ENCODE assay signal across 35 cellular contexts in the genomic region with DNA sequence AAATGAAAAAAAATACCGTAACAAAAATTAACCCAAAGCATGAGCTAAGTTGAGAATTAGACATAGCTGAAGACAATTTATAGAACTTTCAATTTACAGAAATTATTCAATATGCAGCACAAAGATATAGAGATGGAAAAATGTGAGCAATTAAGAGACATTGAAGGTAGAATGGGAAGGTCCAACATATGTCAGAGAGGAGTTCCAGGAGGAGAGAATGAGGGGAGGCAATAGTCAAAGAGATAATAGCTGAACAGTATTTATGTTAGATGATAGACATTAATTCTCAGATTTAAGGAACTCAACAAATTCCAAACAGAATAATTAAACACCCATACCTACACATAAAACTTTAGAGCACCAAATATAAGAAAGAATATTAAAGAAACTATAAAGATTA.
"Had no signal": no experiment of that assay in that cellular context is flagged by ENCODE, and none has a peak within 500 bp of the region (broad histone marks: within the 10 kb centered on the region; RNA-seq: fewer than 3 reads in every experiment).

No MANE protein-coding gene starts in this region.

- H3K9ac ChIP-seq: KMS-11 had no signal

- H3K9me3 ChIP-seq: MG63 had no signal

- H3K27ac ChIP-seq: KMS-11 had no signal

- DNase-seq: Karpas-422, Kasumi-1, MG63, MM.1S, MV-4-11, NCI-H1048, NCI-H1092, NCI-H1092 treated with DMSO at 0.1 percent for 48 hours, NCI-H1105, NCI-H1105 treated with DMSO at 0.1 percent for 48 hours, NCI-H1417, NCI-H1417 treated with DMSO at 0.1 percent for 48 hours, NCI-H1436, NCI-H1436 treated with DMSO at 0.1 percent for 48 hours, NCI-H146, NCI-H1694, NCI-H1694 treated with DMSO at 0.1 percent for 48 hours, NCI-H187, NCI-H187 treated with DMSO at 0.1 percent for 48 hours, NCI-H1930, NCI-H2029, NCI-H2029 treated with DMSO at 0.1 percent for 48 hours, NCI-H2081, NCI-H2081 treated with DMSO at 0.1 percent for 48 hours, NCI-H2107, NCI-H2171, NCI-H2171 treated with DMSO at 0.1 percent for 48 hours, NCI-H2227 treated with DMSO at 0.1 percent for 48 hours, NCI-H226, NCI-H345, NCI-H446, NCI-H446 treated with DMSO at 0.1 percent for 48 hours, NCI-H510A, NCI-H510A treated with DMSO at 0.1 percent for 48 hours had no signal

- H3K4me2 ChIP-seq: KMS-11 had no signal

- H3K4me3 ChIP-seq: MG63 had no signal

- H3K36me3 ChIP-seq: MG63 had no signal

- H3K27me3 ChIP-seq: MG63 had no signal
